ENCODE assay signal across 12 cellular contexts in genomic region chr10:48511855-48512191, GRCh38.
A peak's percentile ranks its signal among the peaks of the same experiment; 100 is the strongest.
DNase-seq lines count a peak whose midpoint lies in the region; ATAC-seq and TF ChIP-seq lines count a peak whose summit lies in the region.
"Had no signal": no experiment of that assay in that cellular context is flagged by ENCODE, and none has a peak within 500 bp of the region (broad histone marks: within the 10 kb centered on the region; RNA-seq: fewer than 3 reads in every experiment).

No MANE protein-coding gene starts in this region.

- peak; percentile 64 for DNase-seq in NOMO-1 treated with DMSO at 0.1 percent for 48 hours (lab: John Stamatoyannopoulos, UW; ENCODE audit: unreplicated experiment)
- peak; percentile 61 for DNase-seq in coronary artery (ENCODE audit: low spot score)
- peak; percentile 67 for DNase-seq in renal cortical epithelial cell (ENCODE audit: low read depth)
- no peak for DNase-seq in NCI-H1694 treated with DMSO at 0.1 percent for 48 hours (lab: John Stamatoyannopoulos, UW)
- DNase-seq in NCI-H1092 treated with DMSO at 0.1 percent for 48 hours (lab: John Stamatoyannopoulos, UW): no peak
- DNase-seq: activated naive CD4-positive, alpha-beta T cell treated with Interleukin-2 at 50 U/mL for 16 hours; PC-9; small intestine had no signal

- ATAC-seq in GM18511 (IDR thresholded peaks at IDR 0.05; ENCODE audit: unreplicated experiment) (peak; percentile 46), HG02870 (IDR thresholded peaks at IDR 0.05; ENCODE audit: unreplicated experiment) (no peak)

- TF ChIP-seq CTCF in coronary artery (IDR thresholded peaks at IDR 0.05): no peak

- no peak overlapping the region for H3K4me3 ChIP-seq in coronary artery
- H3K4me3 ChIP-seq: breast epithelium, PC-9, suprapubic skin had no signal

- H3K27ac ChIP-seq in coronary artery: no peak overlapping the region
- H3K27ac ChIP-seq: breast epithelium, PC-9, suprapubic skin had no signal

Comparison
In these comparisons a context has a peak if more than half of its experiments do, and no peak if none do; other contexts are left out.
1. DNase-seq: peak in NOMO-1 treated with DMSO at 0.1 percent for 48 hours (single experiment), coronary artery (single experiment) and renal cortical epithelial cell (single experiment); none in NCI-H1694 treated with DMSO at 0.1 percent for 48 hours (single experiment) and NCI-H1092 treated with DMSO at 0.1 percent for 48 hours (single experiment).